Comparison of ENCODE assay signal across 25 cellular contexts in the genomic region with DNA sequence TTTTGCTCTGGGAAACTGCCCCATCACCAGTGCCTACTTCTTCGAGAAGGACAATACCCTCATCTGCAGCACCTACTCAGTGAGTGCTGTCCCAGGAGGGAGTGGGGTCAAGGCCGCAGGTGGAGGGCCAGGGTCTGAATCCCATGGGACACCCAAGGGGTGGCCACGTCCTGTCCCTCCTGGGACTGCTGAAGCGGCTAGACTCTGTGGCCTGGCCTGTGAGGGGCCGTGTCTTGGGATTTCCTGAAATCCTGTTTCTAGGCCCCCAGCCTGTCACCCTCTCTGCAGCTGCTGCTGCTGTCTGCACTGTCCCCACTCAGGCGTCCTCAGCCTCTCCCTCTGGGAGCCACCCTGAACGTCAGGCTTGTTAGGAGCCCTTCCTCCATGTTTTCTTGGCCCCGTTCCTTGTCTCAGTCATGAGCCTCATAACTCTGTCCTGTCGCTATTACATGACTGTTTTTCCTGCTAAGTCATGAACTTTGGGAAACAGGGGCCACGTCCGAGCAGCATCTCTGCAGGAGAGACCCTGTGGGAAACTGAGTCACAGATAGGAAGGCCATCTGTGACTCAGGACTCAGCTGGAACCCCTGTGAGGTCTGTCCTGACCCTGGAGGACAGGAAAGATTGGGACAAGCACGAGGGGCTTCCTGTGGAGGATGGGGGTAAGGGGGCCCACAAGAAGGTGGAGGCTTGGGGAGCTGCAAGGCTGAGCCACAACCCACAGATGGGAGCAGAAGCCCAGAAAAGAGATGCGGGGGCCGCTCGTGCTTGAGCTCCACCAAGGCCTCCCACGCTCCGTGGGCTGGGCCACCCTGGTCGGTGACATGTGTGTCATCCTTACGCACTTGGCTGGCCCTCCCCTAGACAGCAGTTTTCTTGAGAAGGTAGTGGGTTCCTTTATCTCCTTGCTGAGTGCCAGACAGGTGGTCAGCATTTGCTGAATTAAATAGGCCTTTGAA. TPM values are rescaled to one million over a fixed set of nuclear protein-coding genes. Genes with fewer than 3 reads are reported as not detected.
A peak's percentile ranks its signal among the peaks of the same experiment; 100 is the strongest.
DNase-seq lines count a peak whose midpoint lies in the region; ATAC-seq lines count a peak whose summit lies in the region.
"Had no signal": no experiment of that assay in that cellular context is flagged by ENCODE, and none has a peak within 500 bp of the region (broad histone marks: within the 10 kb centered on the region; RNA-seq: fewer than 3 reads in every experiment).

No MANE protein-coding gene starts in this region.

- H3K79me2 ChIP-seq in Karpas-422 (ENCODE audit: low read length): no peaks in the 10 kb centered on the region

- peak overlapping the region in 8 of 9 donors; percentile 29 to 90 (median 58) for H3K27ac Mint-ChIP-seq in naive thymus-derived CD4-positive, alpha-beta T cell

- H3K27me3 ChIP-seq in naive thymus-derived CD4-positive, alpha-beta T cell (ENCODE audit: control insufficient read depth in 2 of 2, insufficient read depth in 2 of 2, low read length in 2 of 2): no peaks in the 10 kb centered on the region
- no peaks in the 10 kb centered on the region for H3K27me3 ChIP-seq in Karpas-422 (ENCODE audit: low read length)
- H3K27me3 ChIP-seq: testis had no signal

- no peak overlapping the region for H3K4me3 ChIP-seq in naive thymus-derived CD4-positive, alpha-beta T cell (ENCODE audit: low read length)
- H3K4me3 ChIP-seq in Karpas-422 (ENCODE audit: low read length): no peak overlapping the region
- H3K4me3 ChIP-seq: testis had no signal

- CTCF ChIA-PET in naive thymus-derived CD4-positive, alpha-beta T cell (lab: Charles Lee): no interaction called here

- no peak overlapping the region for H3K27ac ChIP-seq in naive thymus-derived CD4-positive, alpha-beta T cell (ENCODE audit: low read depth, low read length)
- no peak overlapping the region for H3K27ac ChIP-seq in Karpas-422 (ENCODE audit: low read length)
- H3K27ac ChIP-seq: KMS-11, testis had no signal

- H3K4me3 Mint-ChIP-seq in naive thymus-derived CD4-positive, alpha-beta T cell: no peak overlapping the region
- H3K4me3 Mint-ChIP-seq: WTC11 had no signal

- no peaks in the 10 kb centered on the region for H3K27me3 Mint-ChIP-seq in naive thymus-derived CD4-positive, alpha-beta T cell

- no peak overlapping the region for H2AFZ ChIP-seq in Karpas-422 (ENCODE audit: low read length)

- H3K36me3 Mint-ChIP-seq in naive thymus-derived CD4-positive, alpha-beta T cell: peaks cover 0 to 7% (median 5%) of the 10 kb centered on the region in 5 donors
- H3K36me3 Mint-ChIP-seq: WTC11 had no signal

- H3K9me2 ChIP-seq in Karpas-422 (replicated peaks; ENCODE audit: insufficient read depth, low read length): no peaks in the 10 kb centered on the region

- H3K4me1 Mint-ChIP-seq in naive thymus-derived CD4-positive, alpha-beta T cell: peaks cover 5 to 53% (median 41%) of the 10 kb centered on the region in 7 donors
- H3K4me1 Mint-ChIP-seq: WTC11 had no signal

- ATAC-seq in naive thymus-derived CD4-positive, alpha-beta T cell: peak; percentile 36

- H3K4me1 ChIP-seq in naive thymus-derived CD4-positive, alpha-beta T cell (ENCODE audit: control insufficient read depth in 2 of 2, insufficient read depth in 2 of 2, low read length in 2 of 2): peaks cover 0 to 22% of the 10 kb centered on the region in 2 donors
- no peaks in the 10 kb centered on the region for H3K4me1 ChIP-seq in Karpas-422 (ENCODE audit: low read length)
- H3K4me1 ChIP-seq: testis had no signal

- no peaks in the 10 kb centered on the region for H3K9me3 ChIP-seq in naive thymus-derived CD4-positive, alpha-beta T cell (ENCODE audit: control insufficient read depth in 2 of 3, low read length in 3 of 3)
- no peaks in the 10 kb centered on the region for H3K9me3 ChIP-seq in Karpas-422 (ENCODE audit: low read length)
- H3K9me3 ChIP-seq: testis had no signal

- no peaks in the 10 kb centered on the region for H3K9me3 Mint-ChIP-seq in naive thymus-derived CD4-positive, alpha-beta T cell

- intact Hi-C loops in naive thymus-derived CD4-positive, alpha-beta T cell (cut with micrococcal nuclease): loop anchor here in 1 of 2 donors (10.0 kb wide), 1 partner anchor 306 kb away; the partner anchor contains the start of gene BPIFA3

- H3K9ac ChIP-seq in Karpas-422 (ENCODE audit: low read length): no peak overlapping the region
- H3K9ac ChIP-seq: KMS-11 had no signal

- H3K36me3 ChIP-seq in naive thymus-derived CD4-positive, alpha-beta T cell (ENCODE audit: control insufficient read depth in 2 of 3, insufficient read depth in 3 of 3, low read length in 3 of 3): no peaks in the 10 kb centered on the region
- no peaks in the 10 kb centered on the region for H3K36me3 ChIP-seq in Karpas-422 (ENCODE audit: insufficient read depth, low read length)

- POLR2A ChIA-PET in naive thymus-derived CD4-positive, alpha-beta T cell (lab: Charles Lee): no interaction called here

- DNase-seq in stimulated activated CD8-positive, alpha-beta memory T cell treated with anti-CD3 and anti-CD28 coated beads, Interleukin-12 subunit alpha, Interleukin-12 subunit beta, amount 100 ng/mL, for 4 hours (ENCODE audit: low read depth): peak; percentile 39
- no peak for DNase-seq in stimulated activated CD8-positive, alpha-beta memory T cell treated with anti-CD3 and anti-CD28 coated beads, Interleukin-4, amount 100 ng/mL, for 48 hours
- peak; percentile 40 for DNase-seq in activated T-cell treated with anti-CD3 and anti-CD28 coated beads, Interleukin-2, amount 50 U/mL, for 1 hour
- DNase-seq in naive thymus-derived CD4-positive, alpha-beta T cell: peak in 3 of 9 donors; percentile 12 to 13 (median 12)
- DNase-seq in activated effector memory CD4-positive, alpha-beta T cell treated with anti-CD3 and anti-CD28 coated beads, Interleukin-2, amount 50 U/mL, for 16 hours: no peak
- DNase-seq in Karpas-422: no peak
- DNase-seq in globus pallidus (ENCODE audit: low spot score): no peak
- DNase-seq: activated effector memory CD4-positive, alpha-beta T cell treated with Interleukin-2 at 50 U/mL for 16 hours; amniotic stem cell; DMS53; GF-D8; NCI-H1048; NCI-H1930; NCI-H226; NCI-H82; occipital lobe; retina; Right ventricle myocardium superior; T1000; testis had no signal

- no peaks in the 10 kb centered on the region for H4K20me1 ChIP-seq in Karpas-422 (ENCODE audit: insufficient read depth, low read depth, low read length)

- no peak overlapping the region for H3K4me2 ChIP-seq in Karpas-422 (ENCODE audit: low read depth, low read length, poor library complexity, severe bottlenecking)
- H3K4me2 ChIP-seq: KMS-11 had no signal

RNA-seq across cellular contexts. Expression of gene EFCAB8, which starts 49.9 kb away (rescaled TPM):
- 1 to 10 TPM in 3 of 5 experiments, under 1 TPM in 2; 0.46 to 2.8 (median 2.0) TPM for total RNA-seq in naive thymus-derived CD4-positive, alpha-beta T cell
- under 1 TPM in 1 of 2 donors, not detected in 1; 0.12 TPM for polyA plus RNA-seq in naive thymus-derived CD4-positive, alpha-beta T cell
- 0.25 and 1.2 TPM in 2 replicates for total RNA-seq in Karpas-422 (2014; rRNA removed; shearing (Covaris generic); ENCODE audit: low replicate concordance)
- total RNA-seq: glomerular endothelial cell, kidney epithelial cell, occipital lobe, Right ventricle myocardium superior had no signal
- polyA plus RNA-seq: fibroblast of lung had no signal

Comparison
In these comparisons a context has a peak if more than half of its experiments do, and no peak if none do; other contexts are left out.
1. DNase-seq: peak in stimulated activated CD8-positive, alpha-beta memory T cell treated with anti-CD3 and anti-CD28 coated beads, Interleukin-12 subunit alpha, Interleukin-12 subunit beta, amount 100 ng/mL, for 4 hours (single experiment) and activated T-cell treated with anti-CD3 and anti-CD28 coated beads, Interleukin-2, amount 50 U/mL, for 1 hour (single experiment); none in stimulated activated CD8-positive, alpha-beta memory T cell treated with anti-CD3 and anti-CD28 coated beads, Interleukin-4, amount 100 ng/mL, for 48 hours (single experiment), activated effector memory CD4-positive, alpha-beta T cell treated with anti-CD3 and anti-CD28 coated beads, Interleukin-2, amount 50 U/mL, for 16 hours (single experiment), Karpas-422 (single experiment) and globus pallidus (single experiment).